ENCODE assay signal across 9 cellular contexts in genomic region chr9:128245293-128246151, GRCh38. TPM values are rescaled to one million over a fixed set of nuclear protein-coding genes. Genes with fewer than 3 reads are reported as not detected.
DNase-seq lines count a peak whose midpoint lies in the region; ATAC-seq, FAIRE-seq and TF ChIP-seq lines count a peak whose summit lies in the region.
"Had no signal": no experiment of that assay in that cellular context is flagged by ENCODE, and none has a peak within 500 bp of the region (broad histone marks: within the 10 kb centered on the region; RNA-seq: fewer than 3 reads in every experiment).

No MANE protein-coding gene starts in this region.

- peak overlapping the region; percentile 0 for H3K9ac ChIP-seq in astrocyte (ENCODE audit: low read length)

- no peak for TF ChIP-seq CTCF in astrocyte (IDR thresholded peaks at IDR 0.05; ENCODE audit: insufficient read depth, low read depth, low read length)
- TF ChIP-seq CTCF in suprapubic skin (IDR thresholded peaks at IDR 0.05): no peak

- H3K27me3 ChIP-seq in astrocyte (ENCODE audit: insufficient read depth, low read length) (no peaks in the 10 kb centered on the region), right cardiac atrium (ENCODE audit: control insufficient read depth, insufficient read depth) (no peaks in the 10 kb centered on the region), suprapubic skin (no peaks in the 10 kb centered on the region)

- peak overlapping the region; percentile 73 for H3K4me3 Mint-ChIP-seq in astrocyte (ENCODE audit: unreplicated experiment)

- no peak for TF ChIP-seq POLR2A in suprapubic skin (IDR thresholded peaks at IDR 0.05)

- ATAC-seq in right cardiac atrium: peak; percentile 2 to 19
- no peak for ATAC-seq in HG03039 (IDR thresholded peaks at IDR 0.05; ENCODE audit: unreplicated experiment)
- no peak for ATAC-seq in GM21737 (IDR thresholded peaks at IDR 0.05; ENCODE audit: unreplicated experiment)

- H3K36me3 ChIP-seq in astrocyte (ENCODE audit: insufficient read depth, low read length) (no peaks in the 10 kb centered on the region), suprapubic skin (peaks cover 5% of the 10 kb centered on the region)

- no peaks in the 10 kb centered on the region for H3K9me3 ChIP-seq in astrocyte (ENCODE audit: insufficient read depth, low read depth, low read length)
- no peaks in the 10 kb centered on the region for H3K9me3 ChIP-seq in right cardiac atrium (ENCODE audit: control insufficient read depth, low read length)
- H3K9me3 ChIP-seq in suprapubic skin: no peaks in the 10 kb centered on the region

- H3K4me1 ChIP-seq in astrocyte (ENCODE audit: insufficient read depth, low read length) (peaks cover 31% of the 10 kb centered on the region), right cardiac atrium (ENCODE audit: control insufficient read depth, insufficient read depth, low read length) (peaks cover 7% of the 10 kb centered on the region), suprapubic skin (peaks cover 48% of the 10 kb centered on the region)

- no peaks in the 10 kb centered on the region for H4K20me1 ChIP-seq in astrocyte (ENCODE audit: insufficient read depth, low read length)

- peak overlapping the region; percentile 23 for H2AFZ ChIP-seq in astrocyte (ENCODE audit: low read depth, low read length)

- H3K4me1 Mint-ChIP-seq in astrocyte (ENCODE audit: low read depth, unreplicated experiment): peaks cover 14% of the 10 kb centered on the region

- H3K27ac Mint-ChIP-seq in astrocyte (ENCODE audit: unreplicated experiment): peak overlapping the region; percentile 73

- H3K4me3 ChIP-seq in astrocyte (ENCODE audit: insufficient read depth, low read depth, low read length): no peak overlapping the region
- H3K4me3 ChIP-seq in right cardiac atrium (ENCODE audit: low read length): no peak overlapping the region
- H3K4me3 ChIP-seq in suprapubic skin: peak overlapping the region; percentile 48

- peak; percentile 76 for DNase-seq in KBM-7
- peak; percentile 57 for DNase-seq in astrocyte (ENCODE audit: low read depth)
- DNase-seq in right cardiac atrium: peak; percentile 70 to 81 (median 79)
- no peak for DNase-seq in suprapubic skin (ENCODE audit: low spot score in 2 of 2)
- DNase-seq in NCI-H748 (lab: John Stamatoyannopoulos, UW; ENCODE audit: unreplicated experiment): no peak
- DNase-seq in activated effector memory CD4-positive, alpha-beta T cell treated with anti-CD3 and anti-CD28 coated beads, Interleukin-2, amount 50 U/mL, for 16 hours: no peak

- H3K79me2 ChIP-seq in astrocyte (ENCODE audit: insufficient read depth, low read length): no peaks in the 10 kb centered on the region

- H3K4me2 ChIP-seq in astrocyte (ENCODE audit: low read length): peak overlapping the region; percentile 45

- TF ChIP-seq EP300 in suprapubic skin (IDR thresholded peaks at IDR 0.05): no peak

- in situ Hi-C loops in KBM-7 (cut with MboI; ENCODE audit: low pct_unique_long_range_greater_than_20kb, low sequenced_read_pairs): no loop called here

- H3K27ac ChIP-seq in astrocyte (ENCODE audit: low read depth, low read length) (peak overlapping the region; percentile 23), right cardiac atrium (ENCODE audit: low read length) (no peak overlapping the region), suprapubic skin (peak overlapping the region; percentile 31)

- intact Hi-C loops in right cardiac atrium (cut with DNase I): no loop called here

- no peaks in the 10 kb centered on the region for H3K27me3 Mint-ChIP-seq in astrocyte (ENCODE audit: low read depth, unreplicated experiment)

- H3K36me3 Mint-ChIP-seq in astrocyte (ENCODE audit: low read depth, unreplicated experiment): peaks cover 17% of the 10 kb centered on the region

- WGBS in right cardiac atrium: 31% methylated on average over 18 of the region's 18 CpGs
- WGBS in suprapubic skin: 52% methylated on average over 8 of the region's 18 CpGs

- FAIRE-seq in astrocyte (lab: Jason Lieb, UNC): no peak
- FAIRE-seq: GM12891 had no signal

- no peaks in the 10 kb centered on the region for H3K9me3 Mint-ChIP-seq in astrocyte (ENCODE audit: unreplicated experiment)

RNA-seq across cellular contexts. Expression of gene GOLGA2, which starts 30.3 kb away (rescaled TPM):
- total RNA-seq in astrocyte (105 and 117 TPM in 2 replicates), right cardiac atrium (100 to 1,000 TPM in 2 of 4 donors, 10 to 100 TPM in 2; 85.6 to 124 (median 101) TPM), suprapubic skin (100 to 1,000 TPM in 2 of 4 donors, 10 to 100 TPM in 2; 83.5 to 131 (median 99.0) TPM)
- 84.2 TPM for polyA plus RNA-seq in right cardiac atrium

RNA-seq across cellular contexts. Expression of gene SWI5, which starts 30.6 kb away (rescaled TPM):
- total RNA-seq in astrocyte: 29.2 and 30.8 TPM in 2 replicates
- 10 to 100 TPM; 18.7 to 22.3 (median 20.5) TPM for total RNA-seq in right cardiac atrium
- polyA plus RNA-seq in right cardiac atrium: 33.7 TPM
- 10 to 100 TPM; 21.1 to 35.3 (median 22.2) TPM for total RNA-seq in suprapubic skin

RNA-seq across cellular contexts. Expression of gene DNM1, which starts 42.3 kb away (rescaled TPM):
- total RNA-seq in astrocyte (29.7 and 37.6 TPM in 2 replicates), right cardiac atrium (1 to 10 TPM; 4.4 to 7.4 (median 5.8) TPM), suprapubic skin (10 to 100 TPM in 2 of 4 donors, 1 to 10 TPM in 2; 4.3 to 18.9 (median 10.1) TPM)
- polyA plus RNA-seq in right cardiac atrium: 6.0 TPM

RNA-seq across cellular contexts. Expression of gene CIZ1, which starts 54.1 kb away (rescaled TPM):
- total RNA-seq in astrocyte: 110 and 117 TPM in 2 replicates
- total RNA-seq in right cardiac atrium: 10 to 100 TPM; 75.9 to 81.5 (median 81.0) TPM
- polyA plus RNA-seq in right cardiac atrium: 39.0 TPM
- total RNA-seq in suprapubic skin: 100 to 1,000 TPM in 3 of 4 donors, 10 to 100 TPM in 1; 86.7 to 136 (median 115) TPM

Comparison
In these comparisons a context has a peak if more than half of its experiments do, and no peak if none do; other contexts are left out.
1. DNase-seq: peak in KBM-7 (single experiment), astrocyte (single experiment) and right cardiac atrium (3 of 3); none in suprapubic skin (0 of 2), NCI-H748 (single experiment) and activated effector memory CD4-positive, alpha-beta T cell treated with anti-CD3 and anti-CD28 coated beads, Interleukin-2, amount 50 U/mL, for 16 hours (single experiment).
2. ATAC-seq: peak in right cardiac atrium (2 of 2); none in HG03039 (single experiment) and GM21737 (single experiment).